In genomic region chr9:93361995-93362394, GRCh38 we compare ENCODE assay signal across 27 cellular contexts.
"Had no signal": no experiment of that assay in that cellular context is flagged by ENCODE, and none has a peak within 500 bp of the region (broad histone marks: within the 10 kb centered on the region; RNA-seq: fewer than 3 reads in every experiment).

No MANE protein-coding gene starts in this region.

- H3K27me3 Mint-ChIP-seq: stimulated activated naive CD8-positive, alpha-beta T cell treated with anti-CD3 and anti-CD28 coated beads, Interleukin-15, Interleukin-2, amounts not matched to agents 100 ng/mL and 50 ng/mL, for 24 hours had no signal

- H3K79me2 ChIP-seq: parathyroid adenoma had no signal

- DNase-seq: occipital lobe; ovary; posterior cingulate gyrus; psoas muscle; right cardiac atrium; right lobe of liver; sigmoid colon; small intestine; stimulated activated CD4-positive, alpha-beta T cell treated with anti-CD3 and anti-CD28 coated beads, Interleukin-15, amount 100 ng/mL, for 24 hours; stimulated activated CD4-positive, alpha-beta T cell treated with anti-CD3 and anti-CD28 coated beads, Interleukin-2, amount 100 ng/mL, for 24 hours; stimulated activated CD4-positive, alpha-beta T cell treated with anti-CD3 and anti-CD28 coated beads, Interleukin-2, amount 100 ng/mL, for 48 hours; stimulated activated CD4-positive, alpha-beta T cell treated with anti-CD3 and anti-CD28 coated beads, Interleukin-4, amount 100 ng/mL, for 24 hours; stimulated activated naive B cell treated with anti-CD40 and anti-IgM and Interleukin-4, amounts not matched to agents 10 μg/mL and 1 μg/mL and 100 μg/mL, for 72 hours; stimulated activated naive CD4-positive, alpha-beta T cell treated with Interleukin-2 at 50 U/mL for 16 hours; stomach; thyroid gland; trophoblast cell; upper lobe of left lung had no signal

- H3K4me3 ChIP-seq: neural progenitor cell, ovary, psoas muscle, right lobe of liver, sigmoid colon, stomach, thoracic aorta, thyroid gland, tibial nerve, upper lobe of left lung, vagina had no signal

- H3K36me3 Mint-ChIP-seq: neural progenitor cell; stimulated activated effector memory CD8-positive, alpha-beta T cell treated with anti-CD3 and anti-CD28 coated beads, Interleukin-12 subunit alpha, Interleukin-12 subunit beta, amount 100 ng/mL, for 72 hours; stimulated activated naive B cell treated with anti-CD40 and anti-IgM and Interleukin-4, amounts not matched to agents 10 μg/mL and 1 μg/mL and 100 μg/mL, for 72 hours had no signal

- H3K27ac Mint-ChIP-seq: nephron; neural progenitor cell; progenitor cell of endocrine pancreas; stimulated activated effector memory CD8-positive, alpha-beta T cell treated with anti-CD3 and anti-CD28 coated beads, Interleukin-12 subunit alpha, Interleukin-12 subunit beta, amount 100 ng/mL, for 72 hours; stimulated activated naive B cell treated with anti-CD40 and anti-IgM and Interleukin-4, amounts not matched to agents 10 μg/mL and 1 μg/mL and 100 μg/mL, for 72 hours; stimulated activated naive CD8-positive, alpha-beta T cell treated with anti-CD3 and anti-CD28 coated beads, Interleukin-15, Interleukin-2, amounts not matched to agents 100 ng/mL and 50 ng/mL, for 24 hours had no signal

- H3K27me3 ChIP-seq: neural progenitor cell, ovary, right lobe of liver, sigmoid colon, stomach, thyroid gland, tibial nerve, upper lobe of left lung, vagina had no signal

- H3K36me3 ChIP-seq: neural progenitor cell, ovary, right lobe of liver, sigmoid colon, stomach, thoracic aorta, thyroid gland, tibial nerve, upper lobe of left lung, vagina had no signal

- ATAC-seq: psoas muscle; right cardiac atrium; right lobe of liver; stimulated activated effector memory CD8-positive, alpha-beta T cell treated with anti-CD3 and anti-CD28 coated beads, Interleukin-12 subunit alpha, Interleukin-12 subunit beta, amount 100 ng/mL, for 72 hours; stimulated activated naive B cell treated with anti-CD40 and anti-IgM and Interleukin-4, amounts not matched to agents 10 μg/mL and 1 μg/mL and 100 μg/mL, for 72 hours had no signal

- H3K27ac ChIP-seq: neural progenitor cell, ovary, parathyroid adenoma, psoas muscle, right lobe of liver, sigmoid colon, stomach, thoracic aorta, thyroid gland, tibial nerve, upper lobe of left lung, vagina had no signal

- H2AFZ ChIP-seq: neural progenitor cell, parathyroid adenoma had no signal

- H3K9me3 ChIP-seq: ovary, psoas muscle, thyroid gland, vagina had no signal

- H3K4me2 ChIP-seq: neural progenitor cell had no signal

- H3K4me1 ChIP-seq: neural progenitor cell, parathyroid adenoma, psoas muscle, right lobe of liver, sigmoid colon, stomach, thyroid gland, tibial nerve, upper lobe of left lung, vagina had no signal

- H3K4me1 Mint-ChIP-seq: nephron, neural progenitor cell had no signal

- H3K4me3 Mint-ChIP-seq: nephron; neural progenitor cell; stimulated activated effector memory CD8-positive, alpha-beta T cell treated with anti-CD3 and anti-CD28 coated beads, Interleukin-12 subunit alpha, Interleukin-12 subunit beta, amount 100 ng/mL, for 72 hours; stimulated activated naive B cell treated with anti-CD40 and anti-IgM and Interleukin-4, amounts not matched to agents 10 μg/mL and 1 μg/mL and 100 μg/mL, for 72 hours; stimulated activated naive CD8-positive, alpha-beta T cell treated with anti-CD3 and anti-CD28 coated beads, Interleukin-15, Interleukin-2, amounts not matched to agents 100 ng/mL and 50 ng/mL, for 24 hours had no signal
